Comparison of ENCODE assay signal across 24 cellular contexts in genomic region chr11:36105743-36106581, GRCh38.
A peak's percentile ranks its signal among the peaks of the same experiment; 100 is the strongest.
DNase-seq lines count a peak whose midpoint lies in the region; ATAC-seq and TF ChIP-seq lines count a peak whose summit lies in the region.
"Had no signal": no experiment of that assay in that cellular context is flagged by ENCODE, and none has a peak within 500 bp of the region (broad histone marks: within the 10 kb centered on the region; RNA-seq: fewer than 3 reads in every experiment).

No MANE protein-coding gene starts in this region.

- TF ChIP-seq CTCF in vagina (IDR thresholded peaks at IDR 0.05) (no peak), right lobe of liver (IDR thresholded peaks at IDR 0.05) (no peak), omental fat pad (IDR thresholded peaks at IDR 0.05) (no peak)

- TF ChIP-seq POLR2A in vagina (IDR thresholded peaks at IDR 0.05) (no peak), right lobe of liver (IDR thresholded peaks at IDR 0.05) (no peak)

- H3K4me1 ChIP-seq in HUES6 (ENCODE audit: control insufficient read depth, insufficient read depth, low read length) (peaks cover 51% of the 10 kb centered on the region), vagina (no peaks in the 10 kb centered on the region), right lobe of liver (no peaks in the 10 kb centered on the region)
- H3K4me1 ChIP-seq: gastroesophageal sphincter, thyroid gland had no signal

- WGBS in right lobe of liver (ENCODE audit: insufficient coverage, low coverage, low lambda C conversion rate, missing lambda C conversion rate), result 80% methylated on average over 6 of the region's 9 CpGs

- H3K27me3 ChIP-seq in HUES6 (ENCODE audit: control insufficient read depth, insufficient read depth, low read length) (no peaks in the 10 kb centered on the region), vagina (no peaks in the 10 kb centered on the region), right lobe of liver (no peaks in the 10 kb centered on the region)
- H3K27me3 ChIP-seq: breast epithelium, gastroesophageal sphincter, thyroid gland had no signal

- H3K27ac ChIP-seq in HUES6 (ENCODE audit: low read depth, low read length), result peak overlapping the region; percentile 94
- peak overlapping the region; percentile 11 for H3K27ac ChIP-seq in caudate nucleus (ENCODE audit: low read depth, low read length)
- H3K27ac ChIP-seq in vagina, result no peak overlapping the region
- no peak overlapping the region for H3K27ac ChIP-seq in right lobe of liver
- H3K27ac ChIP-seq: breast epithelium, gastroesophageal sphincter, SK-N-MC, thyroid gland had no signal

- no peaks in the 10 kb centered on the region; the same call in 1 of the 2 replicates for H3K9me3 ChIP-seq in HUES6 (ENCODE audit: control insufficient read depth, insufficient read depth, low read depth, low read length)
- no peaks in the 10 kb centered on the region for H3K9me3 ChIP-seq in vagina
- H3K9me3 ChIP-seq in right lobe of liver, result no peaks in the 10 kb centered on the region
- H3K9me3 ChIP-seq: breast epithelium, gastroesophageal sphincter, mucosa of descending colon, thyroid gland had no signal

- DNase-seq in CD1c-positive myeloid dendritic cell (ENCODE audit: extremely low spot score), result peak; percentile 5
- DNase-seq in caudate nucleus (lab: John Stamatoyannopoulos, UW), result peak in 5 of 61 donors; percentile 4 to 56 (median 13)
- DNase-seq in medulla oblongata (ENCODE audit: extremely low spot score), result peak; percentile 49
- DNase-seq in vagina (ENCODE audit: extremely low spot score in 2 of 2), result no peak
- no peak for DNase-seq in NCI-H2081 treated with DMSO at 0.1 percent for 48 hours (lab: John Stamatoyannopoulos, UW)
- no peak for DNase-seq in right lobe of liver
- no peak for DNase-seq in omental fat pad (ENCODE audit: low spot score)
- DNase-seq: activated CD4-positive, alpha-beta T cell treated with anti-CD3 and anti-CD28 coated beads for 4 hours; activated naive CD8-positive, alpha-beta T cell treated with anti-CD3 and anti-CD28 coated beads, Interleukin-2, amount 10 ng/mL, durations not matched to agents 7 days and 5 days; dermis blood vessel endothelial cell; Kasumi-1; left colon; mucosa of descending colon; NCI-H1417 treated with DMSO at 0.1 percent for 48 hours; NCI-H774; T1000; thyroid gland had no signal

- peak overlapping the region; percentile 81 for H3K9ac ChIP-seq in HUES6 (ENCODE audit: low read length)

- ATAC-seq in right lobe of liver (no peak), omental fat pad (ENCODE audit: low FRiP score) (no peak)
- ATAC-seq: activated T-helper 17 cell treated with anti-CD3 and anti-CD28 coated beads, Interleukin-2, amount 50 U/mL, for 72 hours; gastroesophageal sphincter; left colon; mucosa of descending colon; Panc1; stimulated activated memory B cell treated with anti-CD40 and anti-IgM and Interleukin-4, amounts not matched to agents 10 μg/mL and 1 μg/mL and 100 μg/mL, for 72 hours had no signal

- H3K36me3 ChIP-seq in HUES6 (ENCODE audit: control insufficient read depth, insufficient read depth, low read length), result no peaks in the 10 kb centered on the region; the same call in 1 of the 2 replicates
- H3K36me3 ChIP-seq in vagina, result no peaks in the 10 kb centered on the region
- H3K36me3 ChIP-seq in right lobe of liver, result no peaks in the 10 kb centered on the region
- H3K36me3 ChIP-seq: breast epithelium, thyroid gland had no signal

- H3K4me3 ChIP-seq in HUES6 (ENCODE audit: low read depth, low read length), result no peak overlapping the region
- no peak overlapping the region for H3K4me3 ChIP-seq in vagina
- no peak overlapping the region for H3K4me3 ChIP-seq in right lobe of liver
- H3K4me3 ChIP-seq: breast epithelium, gastroesophageal sphincter, mucosa of descending colon, SK-N-MC, thyroid gland had no signal

- intact Hi-C loops in vagina (cut with DNase I), result no loop called here
- intact Hi-C loops in right lobe of liver (cut with DNase I), result no loop called here

Comparison
In these comparisons a context has a peak if more than half of its experiments do, and no peak if none do; other contexts are left out.
1. DNase-seq: peak in CD1c-positive myeloid dendritic cell (single experiment) and medulla oblongata (single experiment); none in vagina (0 of 2), NCI-H2081 treated with DMSO at 0.1 percent for 48 hours (single experiment), right lobe of liver (0 of 3) and omental fat pad (single experiment).
2. H3K27ac ChIP-seq: peak in HUES6 (single experiment) and caudate nucleus (single experiment); none in vagina (single experiment) and right lobe of liver (0 of 3).